ENCODE assay signal across 8 cellular contexts in genomic region chr17:1179635-1180433, GRCh38. TPM values are rescaled to one million over a fixed set of nuclear protein-coding genes. Genes with fewer than 3 reads are reported as not detected.
DNase-seq lines count a peak whose midpoint lies in the region; ATAC-seq and TF ChIP-seq lines count a peak whose summit lies in the region.

TSS of gene ABR (minus strand) at chr17:1179981. CDS start at chr17:1179727, 254 bp downstream.

- H3K4me1 ChIP-seq in HUES48 (ENCODE audit: control insufficient read depth, insufficient read depth, low read length) = peaks cover 11% of the 10 kb centered on the region
- H3K4me1 ChIP-seq in endodermal cell (ENCODE audit: control insufficient read depth, insufficient read depth, low read length) = no peaks in the 10 kb centered on the region
- peaks cover 14% of the 10 kb centered on the region for H3K4me1 ChIP-seq in mucosa of descending colon (ENCODE audit: low read depth)

- 2 to 3% methylated on average over 27 to 86 of the region's 100 CpGs for WGBS in endodermal cell (ENCODE audit: insufficient coverage in 1 of 2, insufficient read length in 1 of 2), 2 experiments

- TF ChIP-seq CTCF in AG10803 (conservative IDR thresholded peaks at IDR 0.05; ENCODE audit: low read length) (no peak), endodermal cell (conservative IDR thresholded peaks at IDR 0.05) (no peak), mucosa of descending colon (IDR thresholded peaks at IDR 0.05) (no peak)

- ATAC-seq in activated CD8-positive, alpha-beta T cell treated with anti-CD3 and anti-CD28 coated beads, Interleukin-2, amount 10 ng/mL, durations not matched to agents 7 days and 5 days = peak; percentile 70
- ATAC-seq in mucosa of descending colon = peak; percentile 82
- no peak for ATAC-seq in GM18907 (IDR thresholded peaks at IDR 0.05; ENCODE audit: unreplicated experiment)

- H3K27me3 Mint-ChIP-seq in activated CD8-positive, alpha-beta T cell treated with anti-CD3 and anti-CD28 coated beads, Interleukin-2, amount 10 ng/mL, durations not matched to agents 7 days and 5 days (ENCODE audit: low read depth) = peaks cover 16% of the 10 kb centered on the region
- H3K27me3 Mint-ChIP-seq in endodermal cell (ENCODE audit: insufficient read depth) = peaks cover 37% of the 10 kb centered on the region

- no peaks in the 10 kb centered on the region for H3K36me3 Mint-ChIP-seq in activated CD8-positive, alpha-beta T cell treated with anti-CD3 and anti-CD28 coated beads, Interleukin-2, amount 10 ng/mL, durations not matched to agents 7 days and 5 days (ENCODE audit: low read depth)
- no peaks in the 10 kb centered on the region for H3K36me3 Mint-ChIP-seq in endodermal cell (ENCODE audit: low read depth)

- H3K4me3 ChIP-seq in AG10803 (ENCODE audit: low read length) (peak within 1 kb of the TSS; percentile 69), HUES48 (ENCODE audit: low read depth, low read length) (peak within 1 kb of the TSS; percentile 72), endodermal cell (ENCODE audit: low read length) (peak within 1 kb of the TSS; percentile 68), mucosa of descending colon (peak within 1 kb of the TSS; percentile 54)

- CTCF ChIA-PET in activated CD8-positive, alpha-beta T cell treated with anti-CD3 and anti-CD28 coated beads, Interleukin-2, amount 10 ng/mL, durations not matched to agents 7 days and 5 days (lab: Charles Lee) = no interaction called here

- H3K4me1 Mint-ChIP-seq in activated CD8-positive, alpha-beta T cell treated with anti-CD3 and anti-CD28 coated beads, Interleukin-2, amount 10 ng/mL, durations not matched to agents 7 days and 5 days (ENCODE audit: low read depth) = peaks cover 39% of the 10 kb centered on the region
- H3K4me1 Mint-ChIP-seq in endodermal cell = peaks cover 6% of the 10 kb centered on the region

- H3K36me3 ChIP-seq in HUES48 (ENCODE audit: control insufficient read depth, insufficient read depth, low read length) (no peaks in the 10 kb centered on the region), endodermal cell (ENCODE audit: control insufficient read depth, insufficient read depth, low read length) (no peaks in the 10 kb centered on the region), mucosa of descending colon (ENCODE audit: low read depth) (no peaks in the 10 kb centered on the region)

- intact Hi-C loops in mucosa of descending colon (cut with DNase I, micrococcal nuclease) = no loop called here

- H3K9me3 Mint-ChIP-seq in activated CD8-positive, alpha-beta T cell treated with anti-CD3 and anti-CD28 coated beads, Interleukin-2, amount 10 ng/mL, durations not matched to agents 7 days and 5 days (ENCODE audit: insufficient read depth) = no peaks in the 10 kb centered on the region
- no peaks in the 10 kb centered on the region for H3K9me3 Mint-ChIP-seq in endodermal cell

- H3K9ac ChIP-seq in HUES48 (ENCODE audit: low read depth, low read length) = no peak within 1 kb of the TSS
- H3K9ac ChIP-seq in endodermal cell (ENCODE audit: extremely low read depth, low read length, poor library complexity, severe bottlenecking) = no peak within 1 kb of the TSS

- no peak within 1 kb of the TSS for H3K27ac ChIP-seq in HUES48 (ENCODE audit: low read depth, low read length)
- H3K27ac ChIP-seq in endodermal cell (ENCODE audit: low read depth, low read length) = no peak within 1 kb of the TSS

- POLR2A ChIA-PET in activated CD8-positive, alpha-beta T cell treated with anti-CD3 and anti-CD28 coated beads, Interleukin-2, amount 10 ng/mL, durations not matched to agents 7 days and 5 days (lab: Charles Lee) = no interaction called here

- peaks cover 30% of the 10 kb centered on the region for H3K27me3 ChIP-seq in HUES48 (ENCODE audit: control insufficient read depth, insufficient read depth, low read length)
- peaks cover 30% of the 10 kb centered on the region for H3K27me3 ChIP-seq in endodermal cell (ENCODE audit: control insufficient read depth, insufficient read depth, low read length, poor library complexity, severe bottlenecking)

- DNase-seq in AG10803 (ENCODE audit: low read depth) = peak; percentile 24
- DNase-seq in activated CD8-positive, alpha-beta T cell treated with anti-CD3 and anti-CD28 coated beads, Interleukin-2, amount 10 ng/mL, durations not matched to agents 7 days and 5 days = peak; percentile 59
- DNase-seq in endodermal cell = peak; percentile 91
- DNase-seq in mucosa of descending colon = peak; percentile 51 to 72 (median 71)
- peak; percentile 44 for DNase-seq in stimulated activated naive CD4-positive, alpha-beta T cell treated with Interleukin-2 at 50 U/mL for 16 hours (lab: John Stamatoyannopoulos, UW)
- DNase-seq in DMS153 treated with DMSO at 0.1 percent for 48 hours (lab: John Stamatoyannopoulos, UW; ENCODE audit: unreplicated experiment) = no peak

- no peaks in the 10 kb centered on the region for H3K9me3 ChIP-seq in HUES48 (ENCODE audit: control insufficient read depth, insufficient read depth, low read length)
- H3K9me3 ChIP-seq in endodermal cell (ENCODE audit: control insufficient read depth, low read length) = no peaks in the 10 kb centered on the region
- no peaks in the 10 kb centered on the region for H3K9me3 ChIP-seq in mucosa of descending colon

- H3K27ac Mint-ChIP-seq in activated CD8-positive, alpha-beta T cell treated with anti-CD3 and anti-CD28 coated beads, Interleukin-2, amount 10 ng/mL, durations not matched to agents 7 days and 5 days = no peak within 1 kb of the TSS
- H3K27ac Mint-ChIP-seq in endodermal cell = no peak within 1 kb of the TSS

- H3K4me3 Mint-ChIP-seq in activated CD8-positive, alpha-beta T cell treated with anti-CD3 and anti-CD28 coated beads, Interleukin-2, amount 10 ng/mL, durations not matched to agents 7 days and 5 days = peak within 1 kb of the TSS; percentile 69
- peak within 1 kb of the TSS; percentile 65 for H3K4me3 Mint-ChIP-seq in endodermal cell

RNA-seq across cellular contexts. Expression of gene ABR, which starts in this region (rescaled TPM):
- 100 to 1,000 TPM; 143 to 156 TPM for total RNA-seq in activated CD8-positive, alpha-beta T cell treated with anti-CD3 and anti-CD28 coated beads, Interleukin-2, amount 10 ng/mL, durations not matched to agents 7 days and 5 days
- total RNA-seq in endodermal cell = 10 to 100 TPM; 51.1 to 58.7 TPM
- 52.8 TPM for polyA plus RNA-seq in endodermal cell (2013, experiment 1 of 2)
- polyA plus RNA-seq in endodermal cell (2013, experiment 2 of 2) = 56.2 TPM
- total RNA-seq in mucosa of descending colon = 100 to 1,000 TPM; 257 to 470 (median 292) TPM
